8 cellular contexts compared by ENCODE assay signal in genomic region chr20:35615667-35616464, GRCh38. TPM values are rescaled to one million over a fixed set of nuclear protein-coding genes. Genes with fewer than 3 reads are reported as not detected.
DNase-seq lines count a peak whose midpoint lies in the region; ATAC-seq and TF ChIP-seq lines count a peak whose summit lies in the region.

SPAG4 (plus strand) TSS chr20:35615829; CDS start chr20:35616004, 175 bp downstream.

- H3K36me3 ChIP-seq in HUES48 (ENCODE audit: control insufficient read depth, insufficient read depth, low read length) (no peaks in the 10 kb centered on the region), OCI-LY3 (replicated peaks; ENCODE audit: low read depth, low read length) (peaks cover 3% of the 10 kb centered on the region), mucosa of stomach (ENCODE audit: control insufficient read depth, insufficient read depth, low read length) (no peaks in the 10 kb centered on the region)

- no peaks in the 10 kb centered on the region for H3K9me3 ChIP-seq in HUES48 (ENCODE audit: control insufficient read depth, insufficient read depth, low read length)
- H3K9me3 ChIP-seq in OCI-LY3 (ENCODE audit: insufficient read depth, low read length), result peaks cover 3% of the 10 kb centered on the region; the same call in 1 of the 2 replicates
- H3K9me3 ChIP-seq in mucosa of stomach (ENCODE audit: control insufficient read depth, low read length), result no peaks in the 10 kb centered on the region

- H3K27ac ChIP-seq in HUES48 (ENCODE audit: low read depth, low read length) (peak within 1 kb of the TSS; percentile 93), OCI-LY3 (ENCODE audit: low read length) (peak within 1 kb of the TSS; percentile 50)

- H3K4me3 ChIP-seq in HUES48 (ENCODE audit: low read depth, low read length), result peak within 1 kb of the TSS; percentile 65
- peak within 1 kb of the TSS; percentile 80 for H3K4me3 ChIP-seq in OCI-LY3 (ENCODE audit: low read length)
- H3K4me3 ChIP-seq in epithelial cell of proximal tubule (ENCODE audit: low read depth, low read length), result peak within 1 kb of the TSS; percentile 75
- H3K4me3 ChIP-seq in mucosa of stomach (ENCODE audit: low read length), result peak within 1 kb of the TSS; percentile 50

- peaks cover 10% of the 10 kb centered on the region for H3K4me1 ChIP-seq in HUES48 (ENCODE audit: control insufficient read depth, insufficient read depth, low read length)
- H3K4me1 ChIP-seq in OCI-LY3 (ENCODE audit: low read length), result peaks cover 67% of the 10 kb centered on the region
- peaks cover 53% of the 10 kb centered on the region for H3K4me1 ChIP-seq in mucosa of stomach (ENCODE audit: control insufficient read depth, insufficient read depth, low read length)

- H3K27me3 ChIP-seq in HUES48 (ENCODE audit: control insufficient read depth, insufficient read depth, low read length) (peaks cover 18% of the 10 kb centered on the region), OCI-LY3 (ENCODE audit: low read depth, low read length) (no peaks in the 10 kb centered on the region), mucosa of stomach (ENCODE audit: control insufficient read depth, insufficient read depth, low read length) (peaks cover 10% of the 10 kb centered on the region)

- TF ChIP-seq CTCF in OCI-LY3 (IDR thresholded peaks at IDR 0.05; ENCODE audit: low read depth, low read length) (no peak), epithelial cell of proximal tubule (conservative IDR thresholded peaks at IDR 0.05; ENCODE audit: low read depth, low read length) (no peak)

- no peaks in the 10 kb centered on the region for H3K79me2 ChIP-seq in OCI-LY3 (ENCODE audit: low read length)

- 0 out of 2 replicates have a peak, but pooled peaks cover 3% of the 10 kb centered on the region for H4K20me1 ChIP-seq in OCI-LY3 (ENCODE audit: insufficient read depth, low read length)

- DNase-seq in COLO668 (lab: John Stamatoyannopoulos, UW; ENCODE audit: unreplicated experiment) (peak; percentile 99), activated T-cell treated with anti-CD3 and anti-CD28 coated beads for 48 hours (ENCODE audit: low read depth) (peak; percentile 100), epithelial cell of proximal tubule (ENCODE audit: low read depth) (no peak)
- peak; percentile 100 for DNase-seq in stimulated activated CD8-positive, alpha-beta memory T cell treated with anti-CD3 and anti-CD28 coated beads, Interleukin-4, amount 100 ng/mL, for 48 hours

- H2AFZ ChIP-seq in OCI-LY3 (ENCODE audit: low read depth, low read length), result peak within 1 kb of the TSS; percentile 57; the same call in 1 of the 2 replicates

- peak within 1 kb of the TSS; percentile 98 for H3K4me2 ChIP-seq in OCI-LY3 (ENCODE audit: low read length)

- ATAC-seq in GM21381 (IDR thresholded peaks at IDR 0.05; ENCODE audit: unreplicated experiment), result peak; percentile 65

- H3K9ac ChIP-seq in HUES48 (ENCODE audit: low read depth, low read length) (peak within 1 kb of the TSS; percentile 75), OCI-LY3 (ENCODE audit: low read length) (peak within 1 kb of the TSS; percentile 70), mucosa of stomach (ENCODE audit: low read length) (peak within 1 kb of the TSS; percentile 77)

RNA-seq across cellular contexts. Expression of gene SPAG4, which starts in this region (rescaled TPM):
- 3.5 and 15.9 TPM in 2 replicates for total RNA-seq in epithelial cell of proximal tubule
